ENCODE assay signal across 12 cellular contexts in genomic region chr7:3162286-3162685, GRCh38.
DNase-seq lines count a peak whose midpoint lies in the region; ATAC-seq and TF ChIP-seq lines count a peak whose summit lies in the region.
"Had no signal": no experiment of that assay in that cellular context is flagged by ENCODE, and none has a peak within 500 bp of the region (broad histone marks: within the 10 kb centered on the region; RNA-seq: fewer than 3 reads in every experiment).

No MANE protein-coding gene starts in this region.

- TF ChIP-seq CTCF in GM12873 (IDR thresholded peaks at IDR 0.05; ENCODE audit: insufficient read depth, low read depth, low read length, missing control alignments) (peak; percentile 41), fibroblast of mammary gland (conservative IDR thresholded peaks at IDR 0.05; ENCODE audit: control insufficient read depth, insufficient read depth, low read depth, low read length) (peak; percentile 51)

- H3K4me1 ChIP-seq in NT2/D1 (ENCODE audit: insufficient read depth, insufficient read length), result no peaks in the 10 kb centered on the region

- H3K9ac ChIP-seq in NT2/D1 (ENCODE audit: insufficient read length, low read depth), result no peak overlapping the region

- H3K4me3 ChIP-seq in NT2/D1 (ENCODE audit: insufficient read length, low read depth), result no peak overlapping the region
- no peak overlapping the region for H3K4me3 ChIP-seq in fibroblast of mammary gland (ENCODE audit: control insufficient read depth, low read depth, low read length)

- peaks cover 9% of the 10 kb centered on the region; the same call in 1 of the 2 replicates for H3K9me3 ChIP-seq in NT2/D1 (ENCODE audit: insufficient read depth, low read length)

- peak; percentile 8 for DNase-seq in DMS53 (lab: John Stamatoyannopoulos, UW)
- no peak for DNase-seq in DMS53 treated with DMSO at 0.1 percent for 48 hours (lab: John Stamatoyannopoulos, UW; ENCODE audit: unreplicated experiment)
- peak; percentile 46 for DNase-seq in NT2/D1 (ENCODE audit: low read depth, low spot score)
- DNase-seq in fibroblast of mammary gland (ENCODE audit: low read depth), result peak; percentile 33
- no peak for DNase-seq in RPMI8226
- DNase-seq: 8988T; activated CD4-positive, alpha-beta T cell treated with anti-CD3 and anti-CD28 coated beads for 1 hour; NCI-H2081 treated with DMSO at 0.1 percent for 48 hours; occipital lobe had no signal

- ATAC-seq in GM21526 (IDR thresholded peaks at IDR 0.05; ENCODE audit: low FRiP score, unreplicated experiment) (no peak), GM21447 (IDR thresholded peaks at IDR 0.05; ENCODE audit: unreplicated experiment) (no peak)

- H3K36me3 ChIP-seq in NT2/D1 (ENCODE audit: insufficient read depth, insufficient read length, low read length), result no peaks in the 10 kb centered on the region

- no peaks in the 10 kb centered on the region for H3K27me3 ChIP-seq in NT2/D1 (ENCODE audit: insufficient read depth, insufficient read length)

Comparison
In these comparisons a context has a peak if more than half of its experiments do, and no peak if none do; other contexts are left out.
1. DNase-seq: peak in DMS53 (single experiment), NT2/D1 (single experiment) and fibroblast of mammary gland (single experiment); none in DMS53 treated with DMSO at 0.1 percent for 48 hours (single experiment) and RPMI8226 (single experiment).